17 cellular contexts compared by ENCODE assay signal in the genomic region with DNA sequence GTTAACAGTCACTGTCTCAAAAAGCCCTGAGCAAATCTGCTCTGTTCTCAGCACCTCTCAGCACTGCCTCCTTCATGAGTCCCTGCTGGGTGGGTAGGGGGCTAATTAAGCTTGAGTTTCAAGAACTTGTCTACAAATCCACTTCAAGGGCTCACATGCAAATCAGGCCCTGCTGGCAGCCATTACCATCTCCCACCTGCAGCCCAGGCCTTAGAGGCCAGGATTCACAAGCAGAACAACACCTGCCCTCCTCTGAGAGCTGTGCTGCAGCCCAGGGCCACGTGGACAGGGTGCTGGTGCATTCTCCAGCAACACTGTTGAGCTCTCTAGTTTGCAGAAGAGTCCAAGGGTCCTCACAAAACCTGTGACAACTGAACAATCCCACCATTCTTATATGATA.
"Had no signal": no experiment of that assay in that cellular context is flagged by ENCODE, and none has a peak within 500 bp of the region (broad histone marks: within the 10 kb centered on the region; RNA-seq: fewer than 3 reads in every experiment).

No MANE protein-coding gene starts in this region.

- H3K36me3 Mint-ChIP-seq: activated naive CD8-positive, alpha-beta T cell treated with anti-CD3 and anti-CD28 coated beads for 36 hours; immature natural killer cell had no signal

- H3K27ac ChIP-seq: brain microvascular endothelial cell, foreskin keratinocyte, right atrium auricular region, skin epidermis, tibial nerve had no signal

- H3K9me3 Mint-ChIP-seq: activated naive CD8-positive, alpha-beta T cell treated with anti-CD3 and anti-CD28 coated beads for 36 hours; nephron had no signal

- H3K4me1 ChIP-seq: foreskin keratinocyte, right atrium auricular region, tibial nerve had no signal

- H3K4me3 Mint-ChIP-seq: activated naive CD8-positive, alpha-beta T cell treated with anti-CD3 and anti-CD28 coated beads for 36 hours; activated T-helper 1 cell treated with anti-CD3 and anti-CD28 coated beads, Interleukin-12 subunit alpha, Interleukin-12 subunit beta, Interleukin-2, Interleukin-4 antibody, amounts not matched to agents 30 ng/mL and 10 ng/mL and 1 ng/mL, durations not matched to agents 14 hours and 24 hours and 36 hours; immature natural killer cell; nephron had no signal

- DNase-seq: activated CD4-positive, alpha-beta T cell treated with anti-CD3 and anti-CD28 coated beads, Interleukin-2, amount 50 U/mL, for 1 hour; activated naive CD8-positive, alpha-beta T cell treated with anti-CD3 and anti-CD28 coated beads for 36 hours; brain microvascular endothelial cell; effector memory CD4-positive, alpha-beta T cell; foreskin keratinocyte; glutamatergic neuron; hypothalamus; immature natural killer cell; stimulated activated CD4-positive, alpha-beta T cell treated with anti-CD3 and anti-CD28 coated beads, Interleukin-4, amount 100 ng/mL, for 24 hours; stimulated activated naive CD4-positive, alpha-beta T cell treated with Interleukin-2 at 50 U/mL for 16 hours; substantia nigra had no signal

- H3K4me1 Mint-ChIP-seq: activated naive CD8-positive, alpha-beta T cell treated with anti-CD3 and anti-CD28 coated beads for 36 hours; immature natural killer cell; nephron had no signal

- H3K27me3 ChIP-seq: brain microvascular endothelial cell, foreskin keratinocyte, right atrium auricular region, tibial nerve had no signal

- H3K36me3 ChIP-seq: brain microvascular endothelial cell, right atrium auricular region, tibial nerve had no signal

- H3K9me3 ChIP-seq: right atrium auricular region, tibial nerve had no signal

- H3K27ac Mint-ChIP-seq: activated naive CD8-positive, alpha-beta T cell treated with anti-CD3 and anti-CD28 coated beads for 36 hours; activated T-helper 1 cell treated with anti-CD3 and anti-CD28 coated beads, Interleukin-12 subunit alpha, Interleukin-12 subunit beta, Interleukin-2, Interleukin-4 antibody, amounts not matched to agents 30 ng/mL and 10 ng/mL and 1 ng/mL, durations not matched to agents 14 hours and 24 hours and 36 hours; immature natural killer cell; nephron; progenitor cell of endocrine pancreas had no signal

- H3K4me3 ChIP-seq: right atrium auricular region, skin epidermis, tibial nerve had no signal

- H3K27me3 Mint-ChIP-seq: activated naive CD8-positive, alpha-beta T cell treated with anti-CD3 and anti-CD28 coated beads for 36 hours had no signal
